ENCODE assay signal across 10 cellular contexts in the genomic region with DNA sequence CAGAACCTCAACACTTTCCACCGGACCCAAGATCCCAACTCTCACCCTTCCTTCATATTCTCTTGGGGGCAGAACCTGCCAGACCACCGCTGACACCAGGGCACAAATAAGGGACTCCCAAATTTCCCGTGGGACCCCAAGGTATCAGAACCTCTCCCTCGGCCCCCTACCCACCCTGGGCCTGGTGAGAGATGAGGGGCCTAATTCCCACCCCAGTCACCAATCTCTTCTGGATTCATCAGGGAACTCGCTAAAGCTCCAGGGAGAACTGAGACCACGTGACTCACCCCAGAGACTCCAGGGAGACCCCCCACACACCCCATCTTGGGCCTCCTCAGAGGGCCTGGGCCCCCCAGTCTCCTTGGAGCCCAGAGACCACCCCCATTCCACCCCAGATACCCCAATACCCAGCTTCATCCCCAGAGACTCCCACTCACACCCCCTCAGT. TPM values are rescaled to one million over a fixed set of nuclear protein-coding genes. Genes with fewer than 3 reads are reported as not detected.
DNase-seq lines count a peak whose midpoint lies in the region; ATAC-seq, FAIRE-seq and TF ChIP-seq lines count a peak whose summit lies in the region.
"Had no signal": no experiment of that assay in that cellular context is flagged by ENCODE, and none has a peak within 500 bp of the region (broad histone marks: within the 10 kb centered on the region; RNA-seq: fewer than 3 reads in every experiment).

No MANE protein-coding gene starts in this region.

- H3K4me2 ChIP-seq in OCI-LY3 (ENCODE audit: low read length): peak overlapping the region; percentile 90
- H3K4me2 ChIP-seq in H1 (ENCODE audit: insufficient read depth in 1 of 2, low read depth in 2 of 2, low read length in 2 of 2): peak overlapping the region; percentile 81

- TF ChIP-seq RAD21 in H1 (IDR thresholded peaks at IDR 0.05 in 1 of 2, conservative IDR thresholded peaks at IDR 0.05 in 1 of 2; ENCODE audit: low read depth in 2 of 2, low read length in 2 of 2): no peak

- no peak for DNase-seq in activated T-cell treated with anti-CD3 and anti-CD28 coated beads, Interleukin-2, amount 50 U/mL, for 24 hours
- DNase-seq in activated T-cell treated with anti-CD3 and anti-CD28 coated beads for 4 hours (no peak), H1 (ENCODE audit: low read depth in 1 of 2, low spot score in 2 of 2) (no peak), sciatic nerve (ENCODE audit: low spot score) (no peak)
- DNase-seq in activated CD4-positive, CD25-positive, alpha-beta regulatory T cell (lab: John Stamatoyannopoulos, UW): no peak
- no peak for DNase-seq in NK-92 treated with Interleukin-12 subunit alpha and Interleukin-12 subunit beta, amount 100 ng/mL, for 24 hours (lab: John Stamatoyannopoulos, UW)
- DNase-seq: NCI-H1417 had no signal

- H3K14ac ChIP-seq in H1 (ENCODE audit: insufficient read length): no peak overlapping the region

- CTCF ChIA-PET in H1 (lab: Charles Lee; ENCODE audit: partially characterized antibody): interaction anchor here (0.8 to 3.8 kb wide), 4 partner anchors 8 to 159 kb away, joined by 3 to 15 read pairs (median 4); no protein-coding TSS in a partner anchor

- TF ChIP-seq EP300 in H1 (IDR thresholded peaks at IDR 0.05; ENCODE audit: borderline replicate concordance in 1 of 2, low read depth in 2 of 2, low read length in 2 of 2): no peak

- POLR2A ChIA-PET in H1 (lab: Charles Lee; ENCODE audit: partially characterized antibody): interaction anchor here (0.9 to 6.4 kb wide), 5 partner anchors 10 to 32 kb away, joined by 4 to 76 read pairs (median 14); a partner anchor contains a TSS

- no peak overlapping the region for H2AK5ac ChIP-seq in H1 (ENCODE audit: low read depth, low read length)

- H3K79me2 ChIP-seq in OCI-LY3 (ENCODE audit: low read length): peaks cover 73% of the 10 kb centered on the region
- peaks cover 25 to 64% of the 10 kb centered on the region in 2 experiments for H3K79me2 ChIP-seq in H1 (ENCODE audit: control insufficient read depth in 1 of 2, insufficient read depth in 2 of 2, low read length in 2 of 2)

- H3K79me1 ChIP-seq in H1 (ENCODE audit: low read depth, low read length): peaks cover 9% of the 10 kb centered on the region

- H3K23ac ChIP-seq in H1 (ENCODE audit: insufficient read length): no peak overlapping the region

- 84% methylated on average over 6 of the region's 6 CpGs; no CpG with 5 or more reads in 1 of the 2 experiments for WGBS in H1 (ENCODE audit: extremely low coverage in 1 of 2, insufficient coverage in 1 of 2, insufficient read length in 1 of 2, insufficient replicate concordance in 2 of 2, low coverage in 1 of 2, low lambda C conversion rate in 2 of 2, missing lambda C conversion rate in 1 of 2), 2 experiments

- H4K20me1 ChIP-seq in OCI-LY3 (ENCODE audit: insufficient read depth, low read length): peaks cover 54% of the 10 kb centered on the region
- peaks cover 30 to 31% of the 10 kb centered on the region in 2 experiments for H4K20me1 ChIP-seq in H1 (replicated peaks in 1 of 2; ENCODE audit: control insufficient read depth in 1 of 2, insufficient read depth in 2 of 2, low read length in 2 of 2)

- no peak overlapping the region for H4K5ac ChIP-seq in H1 (ENCODE audit: insufficient read length, low read depth, low read length)

- no peak overlapping the region for H2BK15ac ChIP-seq in H1 (ENCODE audit: low read length)

- H3K4me3 ChIP-seq in OCI-LY3 (ENCODE audit: low read length): peak overlapping the region; percentile 92
- H3K4me3 ChIP-seq in H1 (ENCODE audit: extremely low read depth in 1 of 4, insufficient read depth in 2 of 4, low read depth in 3 of 4, low read length in 4 of 4): peak overlapping the region; percentile 83 to 100 (median 85); a peak in 6 of 8 replicates
- peak overlapping the region; percentile 80 for H3K4me3 ChIP-seq in rectal smooth muscle tissue (ENCODE audit: low read length)

- no peak for ATAC-seq in sciatic nerve

- no peak for FAIRE-seq in H1 (lab: Jason Lieb, UNC)

- H3K27ac Mint-ChIP-seq in activated T-cell treated with anti-CD3 and anti-CD28 coated beads, Interleukin-2, amount 50 U/mL, for 24 hours: peak overlapping the region; percentile 91

- H3K4me1 Mint-ChIP-seq in activated T-cell treated with anti-CD3 and anti-CD28 coated beads, Interleukin-2, amount 50 U/mL, for 24 hours (ENCODE audit: low read depth): peaks cover 31% of the 10 kb centered on the region

- no peak overlapping the region for H2BK120ac ChIP-seq in H1 (replicated peaks; ENCODE audit: low read depth, low read length)

- no peak overlapping the region for H2BK20ac ChIP-seq in H1 (ENCODE audit: low read length)

- H3K27ac ChIP-seq in OCI-LY3 (ENCODE audit: low read length): peak overlapping the region; percentile 85
- no peak overlapping the region for H3K27ac ChIP-seq in H1 (ENCODE audit: low read depth, low read length)
- H3K27ac ChIP-seq in rectal smooth muscle tissue (ENCODE audit: low read depth, low read length): no peak overlapping the region
- H3K27ac ChIP-seq: ovary had no signal

- no peaks in the 10 kb centered on the region for H3K9me3 ChIP-seq in OCI-LY3 (ENCODE audit: insufficient read depth, low read length)
- no peaks in the 10 kb centered on the region for H3K9me3 ChIP-seq in H1 (ENCODE audit: insufficient read depth in 2 of 2, low read depth in 1 of 2, low read length in 1 of 2)
- H3K9me3 ChIP-seq: ovary had no signal

- H3K9me3 Mint-ChIP-seq in activated T-cell treated with anti-CD3 and anti-CD28 coated beads, Interleukin-2, amount 50 U/mL, for 24 hours: no peaks in the 10 kb centered on the region

- no peaks in the 10 kb centered on the region for H3K23me2 ChIP-seq in H1 (ENCODE audit: low read depth, low read length)

- intact Hi-C loops in sciatic nerve (cut with DNase I): no loop called here

- H2AFZ ChIP-seq in OCI-LY3 (ENCODE audit: low read depth, low read length) (no peak overlapping the region), H1 (ENCODE audit: low read length) (no peak overlapping the region)

- H3K4me3 Mint-ChIP-seq in activated T-cell treated with anti-CD3 and anti-CD28 coated beads, Interleukin-2, amount 50 U/mL, for 24 hours: peak overlapping the region; percentile 86

- H3K56ac ChIP-seq in H1 (replicated peaks; ENCODE audit: insufficient read length, low read depth, low read length): no peak overlapping the region

- H3K27me3 ChIP-seq in OCI-LY3 (ENCODE audit: low read depth, low read length) (no peaks in the 10 kb centered on the region), H1 (replicated peaks in 1 of 4; ENCODE audit: control insufficient read depth in 3 of 4, extremely low read depth in 1 of 4, insufficient read depth in 3 of 4, low read length in 3 of 4) (no peaks in the 10 kb centered on the region), rectal smooth muscle tissue (ENCODE audit: control insufficient read depth, insufficient read depth, low read length) (no peaks in the 10 kb centered on the region)
- H3K27me3 ChIP-seq: ovary had no signal

- H4K91ac ChIP-seq in H1 (replicated peaks; ENCODE audit: insufficient read length, low read length): no peak overlapping the region

- 0 out of 2 replicates have a peak overlapping the region, but pooled peaks have one; percentile 14 for H4K8ac ChIP-seq in H1 (ENCODE audit: extremely low read depth, insufficient read depth, low read length)

- no peak overlapping the region for H2BK5ac ChIP-seq in H1 (ENCODE audit: low read depth, low read length)

- H3K4ac ChIP-seq in H1 (replicated peaks; ENCODE audit: insufficient read length, low read depth, low read length): no peak overlapping the region

- TF ChIP-seq CTCF in OCI-LY3 (IDR thresholded peaks at IDR 0.05; ENCODE audit: low read depth, low read length): no peak
- TF ChIP-seq CTCF in H1 (IDR thresholded peaks at IDR 0.05; ENCODE audit: control extremely low read depth in 1 of 3, insufficient read depth in 1 of 3, low read depth in 1 of 3, low read length in 3 of 3): no peak

- H3K36me3 Mint-ChIP-seq in activated T-cell treated with anti-CD3 and anti-CD28 coated beads, Interleukin-2, amount 50 U/mL, for 24 hours (ENCODE audit: low read depth): peaks cover 39% of the 10 kb centered on the region

- H3K4me1 ChIP-seq in OCI-LY3 (ENCODE audit: low read length): peaks cover 38% of the 10 kb centered on the region
- peaks cover 0 to 5% (median 3%) of the 10 kb centered on the region in 4 experiments; a peak in 5 of 7 replicates for H3K4me1 ChIP-seq in H1 (replicated peaks in 1 of 4; ENCODE audit: control insufficient read depth in 3 of 4, insufficient read depth in 4 of 4, low read length in 3 of 4)
- no peaks in the 10 kb centered on the region for H3K4me1 ChIP-seq in rectal smooth muscle tissue (ENCODE audit: control insufficient read depth, insufficient read depth, low read length)

- TF ChIP-seq POLR2A in H1 (IDR thresholded peaks at IDR 0.05; ENCODE audit: control extremely low read depth in 1 of 2, low read depth in 2 of 2, low read length in 2 of 2): no peak

- H3K36me3 ChIP-seq in OCI-LY3 (replicated peaks; ENCODE audit: low read depth, low read length) (peaks cover 24% of the 10 kb centered on the region), H1 (ENCODE audit: control insufficient read depth in 2 of 4, insufficient read depth in 4 of 4, low read length in 3 of 4) (no peaks in the 10 kb centered on the region), rectal smooth muscle tissue (ENCODE audit: control insufficient read depth, insufficient read depth, low read length) (no peaks in the 10 kb centered on the region)
- H3K36me3 ChIP-seq: ovary had no signal

- no peak overlapping the region for H3K18ac ChIP-seq in H1 (ENCODE audit: extremely low read depth, low read length)

- no peaks in the 10 kb centered on the region for H3K27me3 Mint-ChIP-seq in activated T-cell treated with anti-CD3 and anti-CD28 coated beads, Interleukin-2, amount 50 U/mL, for 24 hours

- peak overlapping the region; percentile 100 for H3K9ac ChIP-seq in OCI-LY3 (ENCODE audit: low read length)
- H3K9ac ChIP-seq in H1 (replicated peaks in 1 of 4; ENCODE audit: extremely low read depth in 1 of 4, low read depth in 3 of 4, low read length in 3 of 4): no peak overlapping the region; a peak in 1 of 7 replicates
- no peak overlapping the region for H3K9ac ChIP-seq in rectal smooth muscle tissue (ENCODE audit: low read length)

- H2BK12ac ChIP-seq in H1 (ENCODE audit: low read depth, low read length): no peak overlapping the region

RNA-seq across cellular contexts. Expression of a gene that starts 1.8 kb away (rescaled TPM):
- total RNA-seq in H1 (2021; fragmentation: NEBNext Ultra II Directional; extraction: Animal tissue kit (Norgen Biotek cat#: 25700)): 177 and 179 TPM in 2 replicates
- 287 and 360 TPM in 2 replicates for polyA plus RNA-seq in H1 (2011; rRNA removed)
- 196 TPM for polyA plus RNA-seq in H1 (2011; cell fraction: cytosol; rRNA removed)
- 187 TPM for polyA plus RNA-seq in H1 (2011; cell fraction: nucleus; rRNA removed)
- polyA plus RNA-seq in H1 (2012, experiment 1 of 2): 154 to 165 TPM (median 162 TPM) in 4 replicates
- 174 TPM for polyA plus RNA-seq in H1 (2012, experiment 2 of 2)
- polyA plus RNA-seq in H1 (2013, experiment 1 of 2): 97.9 TPM
- polyA plus RNA-seq in H1 (2013, experiment 2 of 2): 98.3 TPM
- 105 and 122 TPM in 2 replicates for polyA minus RNA-seq in H1 (2011; rRNA and poly(A)+ RNA removed)
- 69.9 TPM for polyA minus RNA-seq in H1 (2011; cell fraction: cytosol; rRNA and poly(A)+ RNA removed)
- polyA minus RNA-seq in H1 (2011; cell fraction: nucleus; rRNA and poly(A)+ RNA removed): 36.0 TPM
- total RNA-seq in sciatic nerve: 16.3 TPM

RNA-seq across cellular contexts. Expression of a gene that starts 20.9 kb away (rescaled TPM):
- total RNA-seq in H1 (2021; fragmentation: NEBNext Ultra II Directional; extraction: Animal tissue kit (Norgen Biotek cat#: 25700)): 11.0 and 11.4 TPM in 2 replicates
- polyA plus RNA-seq in H1 (2011; rRNA removed): 7.4 and 12.1 TPM in 2 replicates
- polyA plus RNA-seq in H1 (2011; cell fraction: cytosol; rRNA removed): 12.6 TPM
- polyA plus RNA-seq in H1 (2011; cell fraction: nucleus; rRNA removed): 18.4 TPM
- 4.8 to 6.5 TPM (median 5.8 TPM) in 4 replicates for polyA plus RNA-seq in H1 (2012, experiment 1 of 2)
- polyA plus RNA-seq in H1 (2012, experiment 2 of 2): 5.3 TPM
- polyA plus RNA-seq in H1 (2013, experiment 1 of 2): 7.8 TPM
- polyA plus RNA-seq in H1 (2013, experiment 2 of 2): 8.5 TPM
- polyA minus RNA-seq in H1 (2011; rRNA and poly(A)+ RNA removed): 7.5 and 8.3 TPM in 2 replicates
- 13.9 TPM for polyA minus RNA-seq in H1 (2011; cell fraction: cytosol; rRNA and poly(A)+ RNA removed)
- 47.7 TPM for polyA minus RNA-seq in H1 (2011; cell fraction: nucleus; rRNA and poly(A)+ RNA removed)
- 136 TPM for total RNA-seq in sciatic nerve

RNA-seq across cellular contexts. Expression of a gene that starts 27.6 kb away (rescaled TPM):
- total RNA-seq in H1 (2021; fragmentation: NEBNext Ultra II Directional; extraction: Animal tissue kit (Norgen Biotek cat#: 25700)): 275 and 277 TPM in 2 replicates
- 270 and 410 TPM in 2 replicates for polyA plus RNA-seq in H1 (2011; rRNA removed)
- 254 TPM for polyA plus RNA-seq in H1 (2011; cell fraction: cytosol; rRNA removed)
- 186 TPM for polyA plus RNA-seq in H1 (2011; cell fraction: nucleus; rRNA removed)
- polyA plus RNA-seq in H1 (2012, experiment 1 of 2): 148 to 224 TPM (median 214 TPM) in 4 replicates
- polyA plus RNA-seq in H1 (2012, experiment 2 of 2): 148 TPM
- 160 TPM for polyA plus RNA-seq in H1 (2013, experiment 1 of 2)
- 179 TPM for polyA plus RNA-seq in H1 (2013, experiment 2 of 2)
- polyA minus RNA-seq in H1 (2011; rRNA and poly(A)+ RNA removed): 17.5 and 28.6 TPM in 2 replicates
- 87.3 TPM for polyA minus RNA-seq in H1 (2011; cell fraction: cytosol; rRNA and poly(A)+ RNA removed)
- polyA minus RNA-seq in H1 (2011; cell fraction: nucleus; rRNA and poly(A)+ RNA removed): 60.6 TPM
- total RNA-seq in sciatic nerve: 37.3 TPM

Comparison
In these comparisons a context has a peak if more than half of its experiments do, and no peak if none do; other contexts are left out.
1. RNA of a gene that starts 1.8 kb away (total RNA-seq): 177 to 179 TPM in H1; 16.3 TPM in sciatic nerve (single experiment); every median in the first group is over 10 times any median in the second.
2. RNA of a gene that starts 20.9 kb away (total RNA-seq): 136 TPM in sciatic nerve (single experiment); 11.0 to 11.4 TPM in H1; every median in the first group is over 10 times any median in the second.
3. Peak in every context shown above with its lines, with median percentiles within 50 percentile points of each other: H3K4me3 ChIP-seq.